ENCODE assay signal across 8 cellular contexts in genomic region chr14:74038015-74038859, GRCh38. TPM values are rescaled to one million over a fixed set of nuclear protein-coding genes. Genes with fewer than 3 reads are reported as not detected.
DNase-seq lines count a peak whose midpoint lies in the region; ATAC-seq and TF ChIP-seq lines count a peak whose summit lies in the region.

No MANE protein-coding gene starts in this region.

- H3K4me3 Mint-ChIP-seq in T-cell = no peak overlapping the region
- H3K4me3 Mint-ChIP-seq in stimulated activated effector memory CD8-positive, alpha-beta T cell treated with anti-CD3 and anti-CD28 coated beads, Interleukin-12 subunit alpha, Interleukin-12 subunit beta, amount 100 ng/mL, for 72 hours = no peak overlapping the region

- in situ Hi-C loops in G401 (cut with HindIII; ENCODE audit: low sequenced_read_pairs) = no loop called here

- H3K27ac ChIP-seq in 22Rv1 = no peak overlapping the region

- ATAC-seq in T-cell (replicated peaks in 1 of 4) = peak in 3 of 4 experiments; percentile 46 to 56 (median 47)
- no peak for ATAC-seq in stimulated activated effector memory CD8-positive, alpha-beta T cell treated with anti-CD3 and anti-CD28 coated beads, Interleukin-12 subunit alpha, Interleukin-12 subunit beta, amount 100 ng/mL, for 72 hours
- ATAC-seq in HG03439 (IDR thresholded peaks at IDR 0.05; ENCODE audit: unreplicated experiment) = no peak

- POLR2A ChIA-PET in T-cell (lab: Charles Lee) = no interaction called here

- CTCF ChIA-PET in T-cell (lab: Charles Lee) = interaction anchor here (0.7 to 1.1 kb wide), 2 partner anchors 14 to 309 kb away, joined by 5 read pairs; no protein-coding TSS in a partner anchor

- no peaks in the 10 kb centered on the region for H3K27me3 Mint-ChIP-seq in T-cell

- H3K36me3 Mint-ChIP-seq in T-cell = no peaks in the 10 kb centered on the region
- no peaks in the 10 kb centered on the region for H3K36me3 Mint-ChIP-seq in stimulated activated effector memory CD8-positive, alpha-beta T cell treated with anti-CD3 and anti-CD28 coated beads, Interleukin-12 subunit alpha, Interleukin-12 subunit beta, amount 100 ng/mL, for 72 hours

- no peak overlapping the region for H3K27ac Mint-ChIP-seq in T-cell
- H3K27ac Mint-ChIP-seq in stimulated activated effector memory CD8-positive, alpha-beta T cell treated with anti-CD3 and anti-CD28 coated beads, Interleukin-12 subunit alpha, Interleukin-12 subunit beta, amount 100 ng/mL, for 72 hours = no peak overlapping the region

- no peaks in the 10 kb centered on the region for H3K9me3 Mint-ChIP-seq in T-cell
- H3K9me3 Mint-ChIP-seq in stimulated activated effector memory CD8-positive, alpha-beta T cell treated with anti-CD3 and anti-CD28 coated beads, Interleukin-12 subunit alpha, Interleukin-12 subunit beta, amount 100 ng/mL, for 72 hours = no peaks in the 10 kb centered on the region

- no peaks in the 10 kb centered on the region for H3K4me1 Mint-ChIP-seq in T-cell
- no peaks in the 10 kb centered on the region for H3K4me1 Mint-ChIP-seq in stimulated activated effector memory CD8-positive, alpha-beta T cell treated with anti-CD3 and anti-CD28 coated beads, Interleukin-12 subunit alpha, Interleukin-12 subunit beta, amount 100 ng/mL, for 72 hours

- H3K4me3 ChIP-seq in fibroblast of villous mesenchyme (ENCODE audit: low read depth, low read length) (no peak overlapping the region), retinal pigment epithelial cell (ENCODE audit: low read length) (no peak overlapping the region)

- peak; percentile 71 for DNase-seq in G401 (ENCODE audit: low spot score)
- peak; percentile 30 for DNase-seq in NCI-H146 treated with DMSO at 0.1 percent for 48 hours (lab: John Stamatoyannopoulos, UW; ENCODE audit: unreplicated experiment)
- DNase-seq in T-cell = peak in 1 of 34 experiments; percentile 23
- peak; percentile 75 for DNase-seq in fibroblast of villous mesenchyme (ENCODE audit: low read depth)
- peak; percentile 23 for DNase-seq in retinal pigment epithelial cell (ENCODE audit: low read depth)
- no peak for DNase-seq in stimulated activated effector memory CD8-positive, alpha-beta T cell treated with anti-CD3 and anti-CD28 coated beads, Interleukin-12 subunit alpha, Interleukin-12 subunit beta, amount 100 ng/mL, for 72 hours (ENCODE audit: low spot score in 2 of 2)

- peak; percentile 81 for TF ChIP-seq CTCF in 22Rv1 (IDR thresholded peaks at IDR 0.05)
- peak; percentile 62 for TF ChIP-seq CTCF in fibroblast of villous mesenchyme (IDR thresholded peaks at IDR 0.05; ENCODE audit: insufficient read depth, low read depth, low read length)
- TF ChIP-seq CTCF in retinal pigment epithelial cell (conservative IDR thresholded peaks at IDR 0.05; ENCODE audit: low read depth, low read length) = peak; percentile 60

RNA-seq across cellular contexts. Expression of gene BBOF1, which starts 19.1 kb away (rescaled TPM):
- 2.5 and 4.5 TPM in 2 replicates for total RNA-seq in G401 (2014; rRNA removed; shearing (Covaris generic))
- 1 to 10 TPM; 1.8 to 3.1 (median 2.3) TPM for total RNA-seq in T-cell
- 8.2 and 11.9 TPM in 2 replicates for total RNA-seq in fibroblast of villous mesenchyme

RNA-seq across cellular contexts. Expression of gene ENTPD5, which starts 19.1 kb away (rescaled TPM):
- 4.9 and 8.1 TPM in 2 replicates for total RNA-seq in G401 (2014; rRNA removed; shearing (Covaris generic))
- 10 to 100 TPM in 3 of 5 donors, 1 to 10 TPM in 2; 7.8 to 14.6 (median 11.6) TPM for total RNA-seq in T-cell
- 13.0 and 13.2 TPM in 2 replicates for total RNA-seq in fibroblast of villous mesenchyme

RNA-seq across cellular contexts. Expression of gene ALDH6A1, which starts 46.0 kb away (rescaled TPM):
- 20.3 and 35.6 TPM in 2 replicates for total RNA-seq in G401 (2014; rRNA removed; shearing (Covaris generic))
- total RNA-seq in T-cell (10 to 100 TPM; 11.0 to 15.9 (median 14.8) TPM), fibroblast of villous mesenchyme (10.6 and 16.0 TPM in 2 replicates)

RNA-seq across cellular contexts. Expression of gene LIN52, which starts 46.5 kb away (rescaled TPM):
- 12.9 and 22.4 TPM in 2 replicates for total RNA-seq in G401 (2014; rRNA removed; shearing (Covaris generic))
- 10 to 100 TPM in 3 of 5 donors, 1 to 10 TPM in 2; 9.7 to 11.2 (median 10.7) TPM for total RNA-seq in T-cell
- 10.0 and 11.2 TPM in 2 replicates for total RNA-seq in fibroblast of villous mesenchyme

Comparison
In these comparisons a context has a peak if more than half of its experiments do, and no peak if none do; other contexts are left out.
1. DNase-seq: peak in G401 (single experiment), NCI-H146 treated with DMSO at 0.1 percent for 48 hours (single experiment), fibroblast of villous mesenchyme (single experiment) and retinal pigment epithelial cell (single experiment); none in stimulated activated effector memory CD8-positive, alpha-beta T cell treated with anti-CD3 and anti-CD28 coated beads, Interleukin-12 subunit alpha, Interleukin-12 subunit beta, amount 100 ng/mL, for 72 hours (0 of 2).
2. ATAC-seq: peak in T-cell (3 of 4); none in stimulated activated effector memory CD8-positive, alpha-beta T cell treated with anti-CD3 and anti-CD28 coated beads, Interleukin-12 subunit alpha, Interleukin-12 subunit beta, amount 100 ng/mL, for 72 hours (single experiment) and HG03439 (single experiment).
3. Peak in every context shown above with its lines, with median percentiles within 50 percentile points of each other: CTCF ChIP-seq.